26 cellular contexts compared by ENCODE assay signal in genomic region chr11:30990625-30991348, GRCh38.
DNase-seq lines count a peak whose midpoint lies in the region; ATAC-seq and TF ChIP-seq lines count a peak whose summit lies in the region.
"Had no signal": no experiment of that assay in that cellular context is flagged by ENCODE, and none has a peak within 500 bp of the region (broad histone marks: within the 10 kb centered on the region; RNA-seq: fewer than 3 reads in every experiment).

No MANE protein-coding gene starts in this region.

- DNase-seq in DMS53 treated with DMSO at 0.1 percent for 48 hours (lab: John Stamatoyannopoulos, UW; ENCODE audit: unreplicated experiment): peak; percentile 62
- DNase-seq in NCI-H146 treated with DMSO at 0.1 percent for 48 hours (lab: John Stamatoyannopoulos, UW; ENCODE audit: unreplicated experiment): peak; percentile 28
- peak; percentile 22 for DNase-seq in SHP77 treated with DMSO at 0.1 percent for 48 hours (lab: John Stamatoyannopoulos, UW)
- DNase-seq in right lobe of liver: peak; percentile 33 to 66 (median 53)
- no peak for DNase-seq in globus pallidus (ENCODE audit: low spot score)
- no peak for DNase-seq in iPS-NIHi11 (ENCODE audit: low spot score)
- DNase-seq in A172 (ENCODE audit: low spot score): no peak
- no peak for DNase-seq in caudate nucleus (lab: John Stamatoyannopoulos, UW)
- DNase-seq: activated CD4-positive, alpha-beta memory T cell treated with anti-CD3 and anti-CD28 coated beads, Interleukin-2, amount 10 ng/mL, durations not matched to agents 7 days and 5 days; activated CD4-positive, alpha-beta T cell treated with anti-CD3 and anti-CD28 coated beads for 1 hour; activated effector memory CD4-positive, alpha-beta T cell treated with Interleukin-2 at 50 U/mL for 16 hours; anterior cingulate cortex; cortex of kidney; effector memory CD8-positive, alpha-beta T cell; foreskin fibroblast; heart right ventricle; left lung; mesendoderm; NCI-H345; OCI-M1; stimulated activated naive CD4-positive, alpha-beta T cell treated with Interleukin-2 at 50 U/mL for 16 hours; T-helper 17 cell had no signal

- H3K27ac ChIP-seq in right lobe of liver (peak overlapping the region; percentile 67 to 89 (median 84)), caudate nucleus (ENCODE audit: low read depth, low read length) (no peak overlapping the region)
- H3K27ac ChIP-seq: cardiac muscle cell, heart right ventricle, left lung had no signal

- peak; percentile 72 to 82 (median 76) for ATAC-seq in right lobe of liver
- ATAC-seq: effector memory CD8-positive, alpha-beta T cell; esophagus mucosa; heart right ventricle; left lung; SK-N-SH treated with all-trans-retinoic acid at 6 μM for 48 hours; T-helper 17 cell had no signal

- H3K4me3 ChIP-seq in right lobe of liver: peak overlapping the region; percentile 7 to 50 (median 44)
- H3K4me3 ChIP-seq: cardiac muscle cell, HAP-1, heart right ventricle, left lung had no signal

- H3K4me1 ChIP-seq in right lobe of liver: peaks cover 0 to 12% (median 0%) of the 10 kb centered on the region in 4 donors
- H3K4me1 ChIP-seq: HAP-1, heart right ventricle, left lung had no signal

- no peaks in the 10 kb centered on the region for H3K36me3 ChIP-seq in right lobe of liver
- H3K36me3 ChIP-seq: cardiac muscle cell, HAP-1, heart right ventricle, left lung had no signal

- 29% methylated on average over 7 of the region's 7 CpGs for WGBS in right lobe of liver (ENCODE audit: insufficient coverage, low coverage, low lambda C conversion rate, missing lambda C conversion rate)

- TF ChIP-seq POLR2A in right lobe of liver (IDR thresholded peaks at IDR 0.05): no peak

- no peak for TF ChIP-seq CTCF in right lobe of liver (IDR thresholded peaks at IDR 0.05)

- H3K27me3 ChIP-seq in right lobe of liver: no peaks in the 10 kb centered on the region
- H3K27me3 ChIP-seq: cardiac muscle cell, heart right ventricle, left lung had no signal

- intact Hi-C loops in right lobe of liver (cut with DNase I): no loop called here

- H3K9me3 ChIP-seq in right lobe of liver: no peaks in the 10 kb centered on the region
- H3K9me3 ChIP-seq: HAP-1, left lung had no signal

Comparison
In these comparisons a context has a peak if more than half of its experiments do, and no peak if none do; other contexts are left out.
1. DNase-seq: peak in DMS53 treated with DMSO at 0.1 percent for 48 hours (single experiment), NCI-H146 treated with DMSO at 0.1 percent for 48 hours (single experiment), SHP77 treated with DMSO at 0.1 percent for 48 hours (single experiment) and right lobe of liver (3 of 3); none in globus pallidus (single experiment), iPS-NIHi11 (single experiment), A172 (single experiment) and caudate nucleus (0 of 61).